Comparison of ENCODE assay signal across 16 cellular contexts in genomic region chr2:159996792-159997546, GRCh38.
DNase-seq lines count a peak whose midpoint lies in the region; ATAC-seq and TF ChIP-seq lines count a peak whose summit lies in the region.
"Had no signal": no experiment of that assay in that cellular context is flagged by ENCODE, and none has a peak within 500 bp of the region (broad histone marks: within the 10 kb centered on the region; RNA-seq: fewer than 3 reads in every experiment).

No MANE protein-coding gene starts in this region.

- no peak overlapping the region for H3K27ac ChIP-seq in foreskin keratinocyte
- H3K27ac ChIP-seq: pancreas had no signal

- CTCF ChIA-PET in activated naive CD4-positive, alpha-beta T cell treated with anti-CD3 and anti-CD28 coated beads for 36 hours (lab: Charles Lee): interaction anchor here (1.5 kb wide), 1 partner anchor 8 kb away, joined by 3 read pairs; no protein-coding TSS in a partner anchor

- TF ChIP-seq CTCF in foreskin keratinocyte (conservative IDR thresholded peaks at IDR 0.05) (peak; percentile 16), neural crest cell (conservative IDR thresholded peaks at IDR 0.05) (peak; percentile 39)

- DNase-seq in AG20443 (ENCODE audit: low spot score): peak; percentile 25
- DNase-seq in astrocyte of the hippocampus (ENCODE audit: low read depth, low spot score): peak; percentile 14
- DNase-seq in foreskin keratinocyte: peak in 1 of 2 donors; percentile 30
- no peak for DNase-seq in neural crest cell (ENCODE audit: low read depth, low spot score)
- no peak for DNase-seq in stimulated activated CD4-positive, alpha-beta T cell treated with anti-CD3 and anti-CD28 coated beads, Interleukin-4, amount 100 ng/mL, for 24 hours
- DNase-seq in activated naive CD4-positive, alpha-beta T cell treated with anti-CD3 and anti-CD28 coated beads for 36 hours: no peak
- no peak for DNase-seq in ecto neural progenitor cell (ENCODE audit: low spot score)
- DNase-seq in NK-92 treated with Interleukin-12 subunit alpha and Interleukin-12 subunit beta, amount 100 ng/mL, for 24 hours (lab: John Stamatoyannopoulos, UW): no peak
- DNase-seq: activated CD4-positive, alpha-beta memory T cell treated with anti-CD3 and anti-CD28 coated beads for 36 hours; activated gamma-delta T cell; DMS53; NCI-H524; pancreas; RPMI8226 had no signal

- H3K27ac Mint-ChIP-seq in neural crest cell (ENCODE audit: unreplicated experiment): no peak overlapping the region
- no peak overlapping the region for H3K27ac Mint-ChIP-seq in activated naive CD4-positive, alpha-beta T cell treated with anti-CD3 and anti-CD28 coated beads for 36 hours
- H3K27ac Mint-ChIP-seq: activated CD4-positive, alpha-beta memory T cell treated with anti-CD3 and anti-CD28 coated beads for 36 hours; IgD-negative memory B cell had no signal

- H3K36me3 Mint-ChIP-seq in neural crest cell (ENCODE audit: low read depth): no peaks in the 10 kb centered on the region
- H3K36me3 Mint-ChIP-seq in activated naive CD4-positive, alpha-beta T cell treated with anti-CD3 and anti-CD28 coated beads for 36 hours (ENCODE audit: low read depth): no peaks in the 10 kb centered on the region
- H3K36me3 Mint-ChIP-seq: activated CD4-positive, alpha-beta memory T cell treated with anti-CD3 and anti-CD28 coated beads for 36 hours; IgD-negative memory B cell had no signal

- H3K27me3 ChIP-seq in foreskin keratinocyte: no peaks in the 10 kb centered on the region
- H3K27me3 ChIP-seq: pancreas had no signal

- no peaks in the 10 kb centered on the region for H3K4me1 Mint-ChIP-seq in neural crest cell
- no peaks in the 10 kb centered on the region for H3K4me1 Mint-ChIP-seq in activated naive CD4-positive, alpha-beta T cell treated with anti-CD3 and anti-CD28 coated beads for 36 hours (ENCODE audit: low read depth)
- H3K4me1 Mint-ChIP-seq: central memory CD8-positive, alpha-beta T cell; IgD-negative memory B cell had no signal

- ATAC-seq in foreskin keratinocyte: no peak
- ATAC-seq: pancreas had no signal

- H3K9me3 Mint-ChIP-seq in neural crest cell: peaks cover 2% of the 10 kb centered on the region
- H3K9me3 Mint-ChIP-seq in activated naive CD4-positive, alpha-beta T cell treated with anti-CD3 and anti-CD28 coated beads for 36 hours: no peaks in the 10 kb centered on the region
- H3K9me3 Mint-ChIP-seq: activated CD4-positive, alpha-beta memory T cell treated with anti-CD3 and anti-CD28 coated beads for 36 hours; central memory CD8-positive, alpha-beta T cell had no signal

- no peaks in the 10 kb centered on the region for H3K27me3 Mint-ChIP-seq in neural crest cell (ENCODE audit: low read depth)
- peaks cover 18% of the 10 kb centered on the region for H3K27me3 Mint-ChIP-seq in activated naive CD4-positive, alpha-beta T cell treated with anti-CD3 and anti-CD28 coated beads for 36 hours (ENCODE audit: low read depth)

- no peaks in the 10 kb centered on the region for H3K4me1 ChIP-seq in foreskin keratinocyte
- H3K4me1 ChIP-seq: pancreas had no signal

- no peak overlapping the region for H3K4me3 Mint-ChIP-seq in neural crest cell
- no peak overlapping the region for H3K4me3 Mint-ChIP-seq in activated naive CD4-positive, alpha-beta T cell treated with anti-CD3 and anti-CD28 coated beads for 36 hours
- H3K4me3 Mint-ChIP-seq: activated CD4-positive, alpha-beta memory T cell treated with anti-CD3 and anti-CD28 coated beads for 36 hours; central memory CD8-positive, alpha-beta T cell; IgD-negative memory B cell had no signal

- intact Hi-C loops in activated naive CD4-positive, alpha-beta T cell treated with anti-CD3 and anti-CD28 coated beads for 36 hours (cut with micrococcal nuclease): no loop called here

Comparison
In these comparisons a context has a peak if more than half of its experiments do, and no peak if none do; other contexts are left out.
1. DNase-seq: peak in AG20443 (single experiment) and astrocyte of the hippocampus (single experiment); none in neural crest cell (single experiment), stimulated activated CD4-positive, alpha-beta T cell treated with anti-CD3 and anti-CD28 coated beads, Interleukin-4, amount 100 ng/mL, for 24 hours (single experiment), activated naive CD4-positive, alpha-beta T cell treated with anti-CD3 and anti-CD28 coated beads for 36 hours (single experiment), ecto neural progenitor cell (single experiment) and NK-92 treated with Interleukin-12 subunit alpha and Interleukin-12 subunit beta, amount 100 ng/mL, for 24 hours (single experiment).